8 cellular contexts compared by ENCODE assay signal in genomic region chr1:152398812-152399698, GRCh38. TPM values are rescaled to one million over a fixed set of nuclear protein-coding genes. Genes with fewer than 3 reads are reported as not detected.
DNase-seq lines count a peak whose midpoint lies in the region; ATAC-seq, FAIRE-seq and TF ChIP-seq lines count a peak whose summit lies in the region.

No MANE protein-coding gene starts in this region.

- DNase-seq in D721Med (ENCODE audit: insufficient read length, low spot score) (no peak), HT1080 (ENCODE audit: low read depth) (peak; percentile 33), T-helper 17 cell (no peak), kidney glomerular epithelial cell (lab: John Stamatoyannopoulos, UW) (peak; percentile 74), coronary artery (ENCODE audit: low spot score) (no peak), left ventricle myocardium superior (no peak), NCI-H446 treated with DMSO at 0.1 percent for 48 hours (lab: John Stamatoyannopoulos, UW) (no peak)

- no peak overlapping the region for H3K4me3 Mint-ChIP-seq in T-helper 17 cell

- H3K4me1 Mint-ChIP-seq in T-helper 17 cell: peaks cover 23% of the 10 kb centered on the region

- H3K36me3 Mint-ChIP-seq in T-helper 17 cell (ENCODE audit: low read depth): no peaks in the 10 kb centered on the region

- peak; percentile 38 for TF ChIP-seq CTCF in D721Med (IDR thresholded peaks at IDR 0.05; ENCODE audit: insufficient read depth, missing control alignments)
- no peak for TF ChIP-seq CTCF in coronary artery (IDR thresholded peaks at IDR 0.05)

- intact Hi-C loops in left ventricle myocardium superior (cut with micrococcal nuclease): no loop called here

- no peaks in the 10 kb centered on the region for H3K27me3 Mint-ChIP-seq in T-helper 17 cell

- H3K27ac ChIP-seq in coronary artery: no peak overlapping the region

- H3K4me3 ChIP-seq in coronary artery: no peak overlapping the region

- H3K27ac Mint-ChIP-seq in T-helper 17 cell: peak overlapping the region; percentile 49

- H3K9me3 ChIP-seq in T-helper 17 cell (ENCODE audit: control insufficient read depth, low read length, poor library complexity, severe bottlenecking): no peaks in the 10 kb centered on the region

- peak; percentile 71 for ATAC-seq in T-helper 17 cell
- no peak for ATAC-seq in HG02798 (IDR thresholded peaks at IDR 0.05; ENCODE audit: poor library complexity, unreplicated experiment)
- no peak for ATAC-seq in left ventricle myocardium superior

- FAIRE-seq in D721Med (lab: Jason Lieb, UNC): no peak

RNA-seq across cellular contexts. Expression of gene CRNN, which starts 15.0 kb away (rescaled TPM):
- not detected in 2 replicates for total RNA-seq in HT1080 (2014; rRNA removed; shearing (Covaris generic))
- polyA plus RNA-seq in HT1080 (2015; cell fraction: cytosol; rRNA removed): not detected in 2 replicates
- polyA plus RNA-seq in HT1080 (2015; cell fraction: nucleus; rRNA removed): not detected in 2 replicates
- total RNA-seq in T-helper 17 cell (not detected), left ventricle myocardium superior (not detected)

RNA-seq across cellular contexts. Expression of gene FLG2, which starts 39.2 kb away (rescaled TPM):
- total RNA-seq in HT1080 (2014; rRNA removed; shearing (Covaris generic)): not detected in 2 replicates
- not detected in 2 replicates for polyA plus RNA-seq in HT1080 (2015; cell fraction: cytosol; rRNA removed)
- polyA plus RNA-seq in HT1080 (2015; cell fraction: nucleus; rRNA removed): not detected in 2 replicates
- total RNA-seq in T-helper 17 cell (not detected), left ventricle myocardium superior (not detected)

Comparison
In these comparisons a context has a peak if more than half of its experiments do, and no peak if none do; other contexts are left out.
1. DNase-seq: peak in HT1080 (single experiment) and kidney glomerular epithelial cell (single experiment); none in D721Med (single experiment), T-helper 17 cell (0 of 3), coronary artery (single experiment), left ventricle myocardium superior (single experiment) and NCI-H446 treated with DMSO at 0.1 percent for 48 hours (single experiment).